8 cellular contexts compared by ENCODE assay signal in the genomic region with DNA sequence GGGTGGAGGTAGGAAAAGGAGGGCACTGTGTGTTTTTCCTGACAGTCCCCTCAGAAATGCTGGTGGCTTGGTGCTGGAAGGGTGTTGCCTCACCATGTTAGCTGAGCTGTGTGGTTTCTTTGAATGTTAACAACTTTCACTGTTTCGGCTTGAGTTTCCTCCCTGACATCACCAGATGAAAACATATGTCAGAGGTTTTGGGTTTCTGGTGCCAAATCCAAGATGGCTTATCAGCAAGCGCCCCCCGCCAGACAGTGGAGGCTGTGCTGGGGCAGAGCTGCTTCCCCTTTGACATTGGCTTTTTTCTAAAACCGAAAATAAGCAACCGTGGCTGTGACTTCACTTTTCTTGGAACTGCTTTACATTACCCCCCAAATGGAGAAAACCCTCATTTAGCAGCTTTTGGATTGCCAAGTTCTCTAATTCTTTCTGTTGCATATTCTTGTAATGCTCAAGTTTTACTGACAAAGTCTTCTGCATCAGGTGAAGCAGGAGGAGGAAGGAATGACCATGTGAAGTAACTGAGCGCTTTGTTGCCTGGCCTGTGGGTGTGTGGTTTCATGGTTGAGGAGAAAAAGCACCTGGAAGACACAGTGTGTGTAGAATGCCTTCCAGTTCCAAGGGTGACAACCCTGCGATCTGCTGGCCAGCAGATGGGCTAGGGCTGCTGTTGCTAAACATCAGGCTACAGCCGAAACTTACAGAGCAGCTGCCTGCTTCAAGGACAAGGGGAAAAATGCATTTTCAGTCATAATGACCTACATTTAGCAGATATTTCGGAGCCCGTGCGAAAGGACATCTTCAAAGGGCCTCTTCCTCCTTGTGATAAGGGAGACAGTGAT. TPM values are rescaled to one million over a fixed set of nuclear protein-coding genes. Genes with fewer than 3 reads are reported as not detected.
DNase-seq lines count a peak whose midpoint lies in the region; ATAC-seq and TF ChIP-seq lines count a peak whose summit lies in the region.

No MANE protein-coding gene starts in this region.

- peaks cover 78% of the 10 kb centered on the region for H3K4me1 Mint-ChIP-seq in activated T-cell treated with anti-CD3 and anti-CD28 coated beads, Interleukin-2, amount 50 U/mL, for 72 hours (ENCODE audit: low read depth)
- H3K4me1 Mint-ChIP-seq in Caco-2 (ENCODE audit: low read depth, unreplicated experiment): peaks cover 6% of the 10 kb centered on the region

- H3K9me3 ChIP-seq in muscle layer of duodenum (ENCODE audit: control insufficient read depth in 1 of 2, low read length in 2 of 2) (no peaks in the 10 kb centered on the region), Caco-2 (no peaks in the 10 kb centered on the region)

- no peaks in the 10 kb centered on the region for H3K27me3 ChIP-seq in muscle layer of duodenum (ENCODE audit: low read depth, low read length)
- no peaks in the 10 kb centered on the region for H3K27me3 ChIP-seq in Caco-2 (replicated peaks; ENCODE audit: control insufficient read depth, insufficient read depth, low read length)

- H3K27ac ChIP-seq in muscle layer of duodenum (ENCODE audit: low read length): peak overlapping the region; percentile 11

- TF ChIP-seq CTCF in Caco-2 (IDR thresholded peaks at IDR 0.05; ENCODE audit: insufficient read depth in 1 of 2, low read depth in 1 of 2, low read length in 1 of 2, severe bottlenecking in 1 of 2, unreplicated experiment in 1 of 2): no peak

- POLR2A ChIA-PET in Caco-2 (lab: Charles Lee): no interaction called here

- no peaks in the 10 kb centered on the region for H3K9me3 Mint-ChIP-seq in activated T-cell treated with anti-CD3 and anti-CD28 coated beads, Interleukin-2, amount 50 U/mL, for 72 hours
- no peaks in the 10 kb centered on the region for H3K9me3 Mint-ChIP-seq in Caco-2 (ENCODE audit: unreplicated experiment)

- peaks cover 0 to 15% of the 10 kb centered on the region in 2 donors for H3K4me1 ChIP-seq in muscle layer of duodenum (ENCODE audit: control insufficient read depth in 1 of 2, insufficient read depth in 2 of 2, low read length in 2 of 2)
- H3K4me1 ChIP-seq in Caco-2: peaks cover 33% of the 10 kb centered on the region

- H3K36me3 Mint-ChIP-seq in activated T-cell treated with anti-CD3 and anti-CD28 coated beads, Interleukin-2, amount 50 U/mL, for 72 hours (ENCODE audit: insufficient read depth in 2 of 2): peaks cover 22 to 38% of the 10 kb centered on the region in 2 donors
- peaks cover 32% of the 10 kb centered on the region for H3K36me3 Mint-ChIP-seq in Caco-2 (ENCODE audit: insufficient read depth, unreplicated experiment)

- H3K27ac Mint-ChIP-seq in activated T-cell treated with anti-CD3 and anti-CD28 coated beads, Interleukin-2, amount 50 U/mL, for 72 hours: peak overlapping the region; percentile 97
- no peak overlapping the region for H3K27ac Mint-ChIP-seq in Caco-2 (ENCODE audit: unreplicated experiment)

- no TSS peak for BruUV-seq in Caco-2 (replicated peaks; lab: Mats Ljungman, UMichigan)

- peak; percentile 60 for ATAC-seq in GM21825 (IDR thresholded peaks at IDR 0.05; ENCODE audit: unreplicated experiment)
- ATAC-seq in activated T-cell treated with anti-CD3 and anti-CD28 coated beads, Interleukin-2, amount 50 U/mL, for 72 hours (replicated peaks in 1 of 2): peak; percentile 91

- CTCF ChIA-PET in Caco-2 (lab: Charles Lee): no interaction called here

- no peaks in the 10 kb centered on the region for H3K27me3 Mint-ChIP-seq in activated T-cell treated with anti-CD3 and anti-CD28 coated beads, Interleukin-2, amount 50 U/mL, for 72 hours (ENCODE audit: low read depth)
- H3K27me3 Mint-ChIP-seq in Caco-2 (ENCODE audit: insufficient read depth, unreplicated experiment): no peaks in the 10 kb centered on the region

- intact Hi-C loops in Caco-2 (cut with micrococcal nuclease; ENCODE audit: unreplicated experiment): no loop called here

- H3K4me3 Mint-ChIP-seq in activated T-cell treated with anti-CD3 and anti-CD28 coated beads, Interleukin-2, amount 50 U/mL, for 72 hours: peak overlapping the region; percentile 84 to 91
- H3K4me3 Mint-ChIP-seq in Caco-2 (ENCODE audit: unreplicated experiment): no peak overlapping the region

- DNase-seq in EH (ENCODE audit: low read depth) (peak; percentile 26), NCI-H2171 (lab: John Stamatoyannopoulos, UW) (peak; percentile 21), Caco-2 (no peak), HT-29 (ENCODE audit: low spot score) (no peak), foreskin melanocyte (no peak)
- peak; percentile 86 to 89 for DNase-seq in activated T-cell treated with anti-CD3 and anti-CD28 coated beads, Interleukin-2, amount 50 U/mL, for 72 hours

- H3K4me3 ChIP-seq in muscle layer of duodenum (ENCODE audit: low read depth in 1 of 2, low read length in 2 of 2): no peak overlapping the region
- no peak overlapping the region for H3K4me3 ChIP-seq in Caco-2 (ENCODE audit: low read depth, low read length)

- no peaks in the 10 kb centered on the region for H3K36me3 ChIP-seq in muscle layer of duodenum (ENCODE audit: control insufficient read depth in 1 of 2, insufficient read depth in 2 of 2, low read length in 2 of 2)
- H3K36me3 ChIP-seq in Caco-2 (ENCODE audit: control insufficient read depth, insufficient read depth, low read length): peaks cover 2% of the 10 kb centered on the region

RNA-seq across cellular contexts. Expression of a gene that starts 9.7 kb away (rescaled TPM):
- 100 to 1,000 TPM; 105 to 119 TPM for total RNA-seq in activated T-cell treated with anti-CD3 and anti-CD28 coated beads, Interleukin-2, amount 50 U/mL, for 72 hours
- 47.4 and 52.7 TPM in 2 replicates for total RNA-seq in Caco-2 (2022)
- 15.8 and 20.9 TPM in 2 replicates for total RNA-seq in HT-29 (2014; rRNA removed; shearing (Covaris generic))

Comparison
In these comparisons a context has a peak if more than half of its experiments do, and no peak if none do; other contexts are left out.
1. DNase-seq: peak in EH (single experiment), NCI-H2171 (single experiment) and activated T-cell treated with anti-CD3 and anti-CD28 coated beads, Interleukin-2, amount 50 U/mL, for 72 hours (2 of 2); none in Caco-2 (0 of 2), HT-29 (single experiment) and foreskin melanocyte (single experiment).